13 cellular contexts compared by ENCODE assay signal in the genomic region with DNA sequence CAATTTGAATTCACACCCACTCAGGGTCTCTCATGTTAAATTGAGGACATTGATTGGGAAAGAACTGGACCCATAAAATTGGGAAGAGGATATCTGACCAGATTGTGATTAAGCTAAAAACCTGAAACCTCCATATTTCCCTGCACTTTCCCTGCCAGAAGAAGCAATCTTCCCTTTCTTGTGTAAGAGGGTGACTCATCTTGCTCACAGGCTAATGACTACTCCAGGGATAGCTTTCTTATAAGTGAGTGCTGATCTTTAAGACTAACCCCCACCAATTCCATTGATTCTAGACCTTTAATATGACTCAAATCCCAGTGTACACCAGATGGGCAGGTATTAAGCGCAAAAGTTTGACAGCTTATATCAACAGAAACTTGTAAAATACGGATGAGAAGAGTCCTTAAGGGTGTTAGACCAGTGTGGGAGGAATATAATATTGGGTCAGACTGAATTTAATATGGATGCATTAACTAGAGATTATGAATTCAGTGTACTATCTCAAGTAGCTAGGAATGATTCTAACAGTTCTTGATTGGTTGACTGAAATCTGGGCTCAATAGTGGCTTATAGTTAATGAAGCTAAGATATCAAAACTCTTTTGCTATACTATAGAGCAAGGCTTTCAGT. TPM values are rescaled to one million over a fixed set of nuclear protein-coding genes. Genes with fewer than 3 reads are reported as not detected.
A peak's percentile ranks its signal among the peaks of the same experiment; 100 is the strongest.
DNase-seq lines count a peak whose midpoint lies in the region; ATAC-seq and TF ChIP-seq lines count a peak whose summit lies in the region.
"Had no signal": no experiment of that assay in that cellular context is flagged by ENCODE, and none has a peak within 500 bp of the region (broad histone marks: within the 10 kb centered on the region; RNA-seq: fewer than 3 reads in every experiment).

No MANE protein-coding gene starts in this region.

- H3K9me3 Mint-ChIP-seq in activated naive CD4-positive, alpha-beta T cell treated with anti-CD3 and anti-CD28 coated beads, Interleukin-2, amount 50 U/mL, for 72 hours = no peaks in the 10 kb centered on the region
- H3K9me3 Mint-ChIP-seq in glutamatergic neuron (ENCODE audit: unreplicated experiment) = peaks cover 3% of the 10 kb centered on the region
- H3K9me3 Mint-ChIP-seq: natural killer cell treated with Interleukin-12 subunit alpha and Interleukin-12 subunit beta and Interleukin-15 and Interleukin-18, amount 100 ng/mL, for 72 hours had no signal

- H3K9me3 ChIP-seq in body of pancreas = no peaks in the 10 kb centered on the region
- H3K9me3 ChIP-seq: Peyer's patch had no signal

- H3K27ac Mint-ChIP-seq in activated naive CD4-positive, alpha-beta T cell treated with anti-CD3 and anti-CD28 coated beads, Interleukin-2, amount 50 U/mL, for 72 hours = no peak overlapping the region
- H3K27ac Mint-ChIP-seq in glutamatergic neuron (ENCODE audit: unreplicated experiment) = no peak overlapping the region
- H3K27ac Mint-ChIP-seq: B cell; natural killer cell treated with Interleukin-12 subunit alpha and Interleukin-12 subunit beta and Interleukin-15 and Interleukin-18, amount 100 ng/mL, for 72 hours had no signal

- H3K27me3 Mint-ChIP-seq in glutamatergic neuron (ENCODE audit: unreplicated experiment) = no peaks in the 10 kb centered on the region
- H3K27me3 Mint-ChIP-seq: natural killer cell treated with Interleukin-12 subunit alpha and Interleukin-12 subunit beta and Interleukin-15 and Interleukin-18, amount 100 ng/mL, for 72 hours had no signal

- DNase-seq in A172 (ENCODE audit: low spot score) (peak; percentile 35), HCEC 1CT (peak; percentile 93), T1000 (lab: John Stamatoyannopoulos, UW) (peak; percentile 47), fibroblast of pulmonary artery (ENCODE audit: low read depth) (peak; percentile 85), body of pancreas (no peak), glutamatergic neuron (no peak)
- DNase-seq in activated naive CD4-positive, alpha-beta T cell treated with anti-CD3 and anti-CD28 coated beads, Interleukin-2, amount 50 U/mL, for 72 hours (ENCODE audit: low spot score in 2 of 2) = no peak
- DNase-seq: amygdala, Peyer's patch, small intestine had no signal

- no peak for ATAC-seq in body of pancreas
- no peak for ATAC-seq in GM21723 (IDR thresholded peaks at IDR 0.05; ENCODE audit: unreplicated experiment)
- ATAC-seq in activated naive CD4-positive, alpha-beta T cell treated with anti-CD3 and anti-CD28 coated beads, Interleukin-2, amount 50 U/mL, for 72 hours = no peak
- ATAC-seq: natural killer cell treated with Interleukin-12 subunit alpha and Interleukin-12 subunit beta and Interleukin-15 and Interleukin-18, amount 100 ng/mL, for 72 hours had no signal

- TF ChIP-seq CTCF in fibroblast of pulmonary artery (IDR thresholded peaks at IDR 0.05; ENCODE audit: low read length, missing control alignments) (no peak), body of pancreas (IDR thresholded peaks at IDR 0.05) (no peak), glutamatergic neuron (IDR thresholded peaks at IDR 0.05; ENCODE audit: partially characterized antibody, unreplicated experiment) (no peak)

- H3K36me3 ChIP-seq in body of pancreas (replicated peaks in 1 of 2; ENCODE audit: insufficient read depth in 1 of 2, low read depth in 2 of 2) = no peaks in the 10 kb centered on the region
- H3K36me3 ChIP-seq: Peyer's patch had no signal

- no peak overlapping the region for H3K27ac ChIP-seq in body of pancreas
- H3K27ac ChIP-seq: Peyer's patch had no signal

- H3K4me1 Mint-ChIP-seq in glutamatergic neuron (ENCODE audit: low read depth, unreplicated experiment) = peaks cover 2% of the 10 kb centered on the region
- H3K4me1 Mint-ChIP-seq: B cell had no signal

- intact Hi-C loops in body of pancreas (cut with DNase I) = no loop called here

- H3K4me3 ChIP-seq in fibroblast of pulmonary artery (replicated peaks; ENCODE audit: low read depth, low read length) (no peak overlapping the region), body of pancreas (no peak overlapping the region)
- H3K4me3 ChIP-seq: Peyer's patch had no signal

- no peaks in the 10 kb centered on the region for H3K4me1 ChIP-seq in body of pancreas
- H3K4me1 ChIP-seq: Peyer's patch had no signal

- no peaks in the 10 kb centered on the region for H3K27me3 ChIP-seq in body of pancreas
- H3K27me3 ChIP-seq: Peyer's patch had no signal

- H3K36me3 Mint-ChIP-seq in activated naive CD4-positive, alpha-beta T cell treated with anti-CD3 and anti-CD28 coated beads, Interleukin-2, amount 50 U/mL, for 72 hours = no peaks in the 10 kb centered on the region
- no peaks in the 10 kb centered on the region for H3K36me3 Mint-ChIP-seq in glutamatergic neuron (ENCODE audit: unreplicated experiment)
- H3K36me3 Mint-ChIP-seq: natural killer cell treated with Interleukin-12 subunit alpha and Interleukin-12 subunit beta and Interleukin-15 and Interleukin-18, amount 100 ng/mL, for 72 hours had no signal

- H3K4me3 Mint-ChIP-seq in glutamatergic neuron (ENCODE audit: unreplicated experiment) = no peak overlapping the region
- H3K4me3 Mint-ChIP-seq: B cell; natural killer cell treated with Interleukin-12 subunit alpha and Interleukin-12 subunit beta and Interleukin-15 and Interleukin-18, amount 100 ng/mL, for 72 hours had no signal

- no peak for TF ChIP-seq POLR2A in body of pancreas (IDR thresholded peaks at IDR 0.05)

- 75 to 86% methylated on average over 2 of the region's 2 CpGs for WGBS in body of pancreas, 2 donors

RNA-seq across cellular contexts. Expression of a gene that starts 12.1 kb away (rescaled TPM):
- 0.34 TPM in 1 of 2 replicates, not detected in the other for total RNA-seq in A172 (2014; rRNA removed; shearing (Covaris generic))
- total RNA-seq in body of pancreas (1 to 10 TPM in 1 of 2 donors, not detected in 1; 3.1 TPM), glutamatergic neuron (ENCODE audit: unreplicated experiment) (75.2 TPM)
- total RNA-seq in activated naive CD4-positive, alpha-beta T cell treated with anti-CD3 and anti-CD28 coated beads, Interleukin-2, amount 50 U/mL, for 72 hours = not detected
- total RNA-seq: B cell; natural killer cell treated with Interleukin-12 subunit alpha and Interleukin-12 subunit beta and Interleukin-15 and Interleukin-18, amount 100 ng/mL, for 72 hours had no signal

Comparison
In these comparisons a context has a peak if more than half of its experiments do, and no peak if none do; other contexts are left out.
1. DNase-seq: peak in A172 (single experiment), HCEC 1CT (single experiment), T1000 (single experiment) and fibroblast of pulmonary artery (single experiment); none in body of pancreas (0 of 4), activated naive CD4-positive, alpha-beta T cell treated with anti-CD3 and anti-CD28 coated beads, Interleukin-2, amount 50 U/mL, for 72 hours (0 of 2) and glutamatergic neuron (single experiment).
2. RNA of a gene that starts 12.1 kb away (total RNA-seq): 75.2 TPM in glutamatergic neuron (single experiment); 3.1 TPM in body of pancreas, 0.34 TPM in A172 and not detected in activated naive CD4-positive, alpha-beta T cell treated with anti-CD3 and anti-CD28 coated beads, Interleukin-2, amount 50 U/mL, for 72 hours; every median in the first group is over 10 times any median in the second.